Comparison of ENCODE assay signal across 18 cellular contexts in the genomic region with DNA sequence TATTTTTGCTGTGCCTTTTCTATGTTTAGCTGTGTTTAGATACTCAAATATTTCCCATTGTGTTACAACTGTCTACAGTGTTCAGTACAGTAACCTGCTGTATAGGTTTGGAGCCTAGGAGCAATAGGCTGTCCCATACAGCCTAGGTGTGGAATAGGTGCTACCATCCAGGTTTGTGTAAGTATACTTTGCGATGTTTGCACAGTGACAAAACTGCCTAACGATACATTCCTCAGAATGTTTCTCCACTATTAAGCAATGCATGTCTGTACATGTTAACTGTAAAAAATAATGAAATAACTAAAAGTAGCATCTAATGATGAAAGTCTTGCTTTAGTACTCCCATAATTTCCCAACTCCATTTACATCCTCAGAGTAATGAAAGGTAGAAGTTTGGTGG. TPM values are rescaled to one million over a fixed set of nuclear protein-coding genes. Genes with fewer than 3 reads are reported as not detected.
DNase-seq lines count a peak whose midpoint lies in the region; ATAC-seq, FAIRE-seq and TF ChIP-seq lines count a peak whose summit lies in the region.
"Had no signal": no experiment of that assay in that cellular context is flagged by ENCODE, and none has a peak within 500 bp of the region (broad histone marks: within the 10 kb centered on the region; RNA-seq: fewer than 3 reads in every experiment).

No MANE protein-coding gene starts in this region.

- ATAC-seq in IMR-90 (ENCODE audit: low read depth) (no peak), K562 (peak; percentile 36; the same call in 1 of the 3 replicates), GM21528 (IDR thresholded peaks at IDR 0.05; ENCODE audit: low FRiP score, unreplicated experiment) (no peak), heart left ventricle (no peak)

- H3K9ac ChIP-seq in IMR-90 (ENCODE audit: low read depth, low read length), result no peak overlapping the region
- no peak overlapping the region for H3K9ac ChIP-seq in K562 (ENCODE audit: insufficient read depth in 1 of 2, low read depth in 2 of 2, low read length in 2 of 2)

- no peak overlapping the region for H3K14ac ChIP-seq in IMR-90 (replicated peaks; ENCODE audit: low read depth, low read length)

- no peak overlapping the region for H3K4me3 Mint-ChIP-seq in Caco-2 (ENCODE audit: unreplicated experiment)
- H3K4me3 Mint-ChIP-seq: CD4-positive, alpha-beta T cell had no signal

- no peak overlapping the region; the same call in 1 of the 2 replicates for H4K5ac ChIP-seq in IMR-90 (ENCODE audit: low read depth, low read length)

- CTCF ChIA-PET in Caco-2 (lab: Charles Lee) (no interaction called here), IMR-90 (lab: Yijun Ruan, JAX) (no interaction called here), K562 (lab: Yijun Ruan, JAX; ENCODE audit: low intra/inter-chr PET ratio) (no interaction called here)

- no peak overlapping the region for H2BK5ac ChIP-seq in IMR-90 (ENCODE audit: low read depth, low read length, poor library complexity, severe bottlenecking)

- no peaks in the 10 kb centered on the region for H3K9me3 Mint-ChIP-seq in Caco-2 (ENCODE audit: unreplicated experiment)
- H3K9me3 Mint-ChIP-seq: CD4-positive, alpha-beta T cell had no signal

- H3K9me3 ChIP-seq in Caco-2 (no peaks in the 10 kb centered on the region), IMR-90 (ENCODE audit: control insufficient read depth, insufficient read depth, low read length) (no peaks in the 10 kb centered on the region), K562 (replicated peaks; ENCODE audit: control insufficient read depth, insufficient read depth, low read depth, low read length) (no peaks in the 10 kb centered on the region), hepatocyte (ENCODE audit: low read depth) (no peaks in the 10 kb centered on the region), heart left ventricle (peaks cover 0 to 3% (median 0%) of the 10 kb centered on the region in 12 donors)
- H3K9me3 ChIP-seq: SJSA1 had no signal

- no peak for TF ChIP-seq RAD21 in IMR-90 (IDR thresholded peaks at IDR 0.05; ENCODE audit: low read length)
- no peak for TF ChIP-seq RAD21 in K562 (CRISPR knock-in tag; conservative IDR thresholded peaks at IDR 0.05 in 1 of 2, IDR thresholded peaks at IDR 0.05 in 1 of 2)

- H3K36me3 ChIP-seq in Caco-2 (ENCODE audit: control insufficient read depth, insufficient read depth, low read length), result no peaks in the 10 kb centered on the region
- peaks cover 11% of the 10 kb centered on the region for H3K36me3 ChIP-seq in IMR-90 (ENCODE audit: control insufficient read depth, insufficient read depth, low read length)
- no peaks in the 10 kb centered on the region for H3K36me3 ChIP-seq in K562 (ENCODE audit: control insufficient read depth, insufficient read depth, low read length)
- H3K36me3 ChIP-seq in hepatocyte (replicated peaks; ENCODE audit: insufficient read depth, low read depth), result no peaks in the 10 kb centered on the region
- peaks cover 0 to 31% (median 22%) of the 10 kb centered on the region in 9 donors for H3K36me3 ChIP-seq in heart left ventricle
- H3K36me3 ChIP-seq: SJSA1 had no signal

- H3K4me2 ChIP-seq in IMR-90 (ENCODE audit: low read depth, low read length) (no peak overlapping the region), K562 (ENCODE audit: insufficient read depth, low read length) (no peak overlapping the region), hepatocyte (no peak overlapping the region)

- no peak overlapping the region for H2AK5ac ChIP-seq in IMR-90 (ENCODE audit: low read depth, low read length)

- peaks cover 4% of the 10 kb centered on the region; the same call in 1 of the 2 replicates for H3K9me1 ChIP-seq in IMR-90 (ENCODE audit: insufficient read depth, low read length)
- H3K9me1 ChIP-seq in K562 (ENCODE audit: control insufficient read depth, insufficient read depth, low read length), result no peaks in the 10 kb centered on the region

- H4K8ac ChIP-seq in IMR-90 (ENCODE audit: low read depth in 2 of 2, low read length in 2 of 2), result no peak overlapping the region

- no peaks in the 10 kb centered on the region for H3K36me3 Mint-ChIP-seq in Caco-2 (ENCODE audit: insufficient read depth, unreplicated experiment)

- H2AFZ ChIP-seq in IMR-90 (replicated peaks; ENCODE audit: low read length, poor library complexity) (no peak overlapping the region), K562 (ENCODE audit: low read depth, low read length) (peak overlapping the region; percentile 30; the same call in 1 of the 2 replicates), hepatocyte (no peak overlapping the region)

- DNase-seq in Caco-2 (peak; percentile 64 to 68), IMR-90 (no peak), K562 (ENCODE audit: extremely low read depth in 1 of 4, low spot score in 3 of 4) (no peak), hepatocyte (ENCODE audit: low spot score) (peak; percentile 26), activated gamma-delta T cell (lab: John Stamatoyannopoulos, UW) (no peak), midbrain (lab: John Stamatoyannopoulos, UW) (no peak), heart left ventricle (no peak)
- DNase-seq: CD4-positive, alpha-beta T cell; DMS153; GDM1; NCI-H1105 treated with DMSO at 0.1 percent for 48 hours; NCI-H1694; NCI-H2107; NCI-H226 had no signal

- H2AK9ac ChIP-seq in IMR-90 (replicated peaks; ENCODE audit: low read depth, low read length, poor library complexity), result no peak overlapping the region

- FAIRE-seq in K562 (lab: Jason Lieb, UNC), result no peak
- FAIRE-seq: A204.1, GM18507 had no signal

- POLR2A ChIA-PET in Caco-2 (lab: Charles Lee), result no interaction called here
- POLR2A ChIA-PET in IMR-90 (lab: Charles Lee; ENCODE audit: unreplicated experiment), result no interaction called here
- POLR2A ChIA-PET in K562 (lab: Yijun Ruan, JAX), result interaction anchor here (1.0 to 1.2 kb wide), 3 partner anchors 11 to 60 kb away, joined by 3 read pairs; no protein-coding TSS in a partner anchor

- H3K4me3 ChIP-seq in Caco-2 (ENCODE audit: low read depth, low read length), result no peak overlapping the region
- no peak overlapping the region for H3K4me3 ChIP-seq in IMR-90 (ENCODE audit: insufficient read depth, low read depth, low read length)
- no peak overlapping the region for H3K4me3 ChIP-seq in K562
- no peak overlapping the region for H3K4me3 ChIP-seq in hepatocyte
- H3K4me3 ChIP-seq in heart left ventricle, result no peak overlapping the region
- H3K4me3 ChIP-seq: SJSA1 had no signal

- H3K4me1 ChIP-seq in Caco-2, result peaks cover 13% of the 10 kb centered on the region
- H3K4me1 ChIP-seq in IMR-90 (ENCODE audit: control insufficient read depth, insufficient read depth, low read length), result no peaks in the 10 kb centered on the region
- peaks cover 0 to 5% of the 10 kb centered on the region in 2 experiments; a peak in 3 of 5 replicates for H3K4me1 ChIP-seq in K562 (replicated peaks in 1 of 2; ENCODE audit: control insufficient read depth in 2 of 2, insufficient read depth in 2 of 2, low read length in 2 of 2)
- no peaks in the 10 kb centered on the region for H3K4me1 ChIP-seq in hepatocyte (ENCODE audit: insufficient read depth)
- no peaks in the 10 kb centered on the region for H3K4me1 ChIP-seq in heart left ventricle
- H3K4me1 ChIP-seq: SJSA1 had no signal

- in situ Hi-C loops in IMR-90 (cut with MboI; ENCODE audit: low sequenced_read_pairs) (no loop called here), K562 (cut with MboI) (no loop called here)

- intact Hi-C loops in Caco-2 (cut with micrococcal nuclease; ENCODE audit: unreplicated experiment) (no loop called here), IMR-90 (cut with micrococcal nuclease) (no loop called here), K562 (cut with micrococcal nuclease) (no loop called here), heart left ventricle (cut with DNase I) (no loop called here)

- dilution Hi-C loops in IMR-90 (cut with HindIII; ENCODE audit: low sequenced_read_pairs, unreplicated experiment), result no loop called here

- no CpG with 5 or more reads among the region's 2 CpGs for WGBS in IMR-90 (ENCODE audit: extremely low coverage in 2 of 2, insufficient read length in 1 of 2), 2 experiments
- WGBS in K562 (ENCODE audit: insufficient coverage, low coverage, missing lambda C conversion rate), result 85% methylated on average over 2 of the region's 2 CpGs
- 78% methylated on average over 2 of the region's 2 CpGs for WGBS in hepatocyte (ENCODE audit: low lambda C conversion rate, missing lambda C conversion rate)
- 94 to 100% (median 96%) methylated on average over 2 of the region's 2 CpGs for WGBS in heart left ventricle, 4 donors

- H3K27ac Mint-ChIP-seq in Caco-2 (ENCODE audit: unreplicated experiment), result no peak overlapping the region
- H3K27ac Mint-ChIP-seq: CD4-positive, alpha-beta T cell had no signal

- BruUV-seq in Caco-2 (replicated peaks; lab: Mats Ljungman, UMichigan) (no TSS peak), IMR-90 (replicated peaks; lab: Mats Ljungman, UMichigan) (no TSS peak), K562 (replicated peaks; lab: Mats Ljungman, UMichigan) (no TSS peak)

- H3K79me1 ChIP-seq in IMR-90 (ENCODE audit: low read depth in 1 of 2, low read length in 2 of 2), result no peaks in the 10 kb centered on the region

- H3K27me3 ChIP-seq in Caco-2 (replicated peaks; ENCODE audit: control insufficient read depth, insufficient read depth, low read length) (no peaks in the 10 kb centered on the region), IMR-90 (ENCODE audit: control insufficient read depth, insufficient read depth, low read length) (no peaks in the 10 kb centered on the region), K562 (ENCODE audit: control insufficient read depth in 2 of 2, insufficient read depth in 2 of 2, low read length in 2 of 2) (no peaks in the 10 kb centered on the region), hepatocyte (no peaks in the 10 kb centered on the region), heart left ventricle (no peaks in the 10 kb centered on the region)
- H3K27me3 ChIP-seq: SJSA1 had no signal

- no peak overlapping the region for H3K27ac ChIP-seq in IMR-90 (ENCODE audit: insufficient read depth, low read length)
- no peak overlapping the region for H3K27ac ChIP-seq in K562 (ENCODE audit: extremely low read depth, low read depth, low read length)
- H3K27ac ChIP-seq in hepatocyte, result peak overlapping the region; percentile 39
- no peak overlapping the region for H3K27ac ChIP-seq in heart left ventricle
- H3K27ac ChIP-seq: SJSA1 had no signal

- peaks cover 6% of the 10 kb centered on the region for H3K4me1 Mint-ChIP-seq in Caco-2 (ENCODE audit: low read depth, unreplicated experiment)

- no peak overlapping the region for H2BK20ac ChIP-seq in IMR-90 (ENCODE audit: low read depth, low read length)

- no peak overlapping the region for H3K4ac ChIP-seq in IMR-90 (ENCODE audit: low read depth, low read length)

- H3K79me2 ChIP-seq in K562 (ENCODE audit: control insufficient read depth, insufficient read depth, low read length) (no peaks in the 10 kb centered on the region), hepatocyte (no peaks in the 10 kb centered on the region)

- no peak overlapping the region for H2BK15ac ChIP-seq in IMR-90 (ENCODE audit: low read depth, low read length)

- H3K18ac ChIP-seq in IMR-90 (ENCODE audit: low read depth, low read length), result peak overlapping the region; percentile 61; the same call in 1 of the 2 replicates

- no peak overlapping the region for H2BK120ac ChIP-seq in IMR-90 (ENCODE audit: low read depth, low read length)

- H3K9me2 ChIP-seq in hepatocyte (replicated peaks; ENCODE audit: insufficient read depth), result no peaks in the 10 kb centered on the region

- TF ChIP-seq POLR2A in IMR-90 (IDR thresholded peaks at IDR 0.05; ENCODE audit: low read depth, low read length) (no peak), K562 (conservative IDR thresholded peaks at IDR 0.05) (no peak), heart left ventricle (IDR thresholded peaks at IDR 0.05) (no peak)

- no peak overlapping the region for H4K91ac ChIP-seq in IMR-90 (ENCODE audit: insufficient read depth, low read depth, low read length)

- H3K23ac ChIP-seq in IMR-90 (ENCODE audit: low read depth, low read length), result no peak overlapping the region

- TF ChIP-seq EP300 in K562 (IDR thresholded peaks at IDR 0.05; ENCODE audit: low read length), result no peak

- H4K20me1 ChIP-seq in IMR-90 (ENCODE audit: insufficient read depth, low read length), result no peaks in the 10 kb centered on the region
- H4K20me1 ChIP-seq in K562 (replicated peaks; ENCODE audit: control insufficient read depth, insufficient read depth, low read length), result no peaks in the 10 kb centered on the region
- no peaks in the 10 kb centered on the region for H4K20me1 ChIP-seq in hepatocyte (ENCODE audit: insufficient read depth, poor library complexity, severe bottlenecking)

- no peaks in the 10 kb centered on the region for H3K27me3 Mint-ChIP-seq in Caco-2 (ENCODE audit: insufficient read depth, unreplicated experiment)
- H3K27me3 Mint-ChIP-seq: CD4-positive, alpha-beta T cell had no signal

- H3K56ac ChIP-seq in IMR-90 (ENCODE audit: extremely low read depth, insufficient read depth, low read length), result no peak overlapping the region

- TF ChIP-seq CTCF in Caco-2 (IDR thresholded peaks at IDR 0.05; ENCODE audit: insufficient read depth in 1 of 2, low read depth in 1 of 2, low read length in 1 of 2, severe bottlenecking in 1 of 2, unreplicated experiment in 1 of 2), result no peak
- no peak for TF ChIP-seq CTCF in IMR-90 (conservative IDR thresholded peaks at IDR 0.05; ENCODE audit: low read depth, low read length)
- no peak for TF ChIP-seq CTCF in K562 (IDR thresholded peaks at IDR 0.05 in 2 of 3, conservative IDR thresholded peaks at IDR 0.05 in 1 of 3; ENCODE audit: insufficient read depth in 2 of 3, low read depth in 1 of 3, low read length in 3 of 3)
- TF ChIP-seq CTCF in hepatocyte (IDR thresholded peaks at IDR 0.05; ENCODE audit: poor library complexity), result no peak
- no peak for TF ChIP-seq CTCF in heart left ventricle (IDR thresholded peaks at IDR 0.05)

RNA-seq across cellular contexts. Expression of a gene that starts 46.0 kb away (rescaled TPM):
- total RNA-seq in Caco-2 (2022) (6.8 and 7.4 TPM in 2 replicates), IMR-90 (2012; rRNA removed) (15.6 and 16.9 TPM in 2 replicates), K562 (2014; rRNA removed) (2.2 and 2.8 TPM in 2 replicates), K562 (2014; rRNA removed; fragmentation: Illumina TruSeq; extraction: Trizol) (3.5 and 4.4 TPM in 2 replicates), K562 (2015; rRNA removed; fragmentation: Illumina TruSeq; extraction: Trizol) (2.9 and 3.6 TPM in 2 replicates), K562 (2021) (2.6 and 4.2 TPM in 2 replicates), hepatocyte (10.9 and 15.2 TPM in 2 replicates), heart left ventricle (1 to 10 TPM; 3.7 to 7.0 (median 5.5) TPM)
- polyA plus RNA-seq in IMR-90 (2012; rRNA removed) (6.7 and 7.7 TPM in 2 replicates), K562 (2011; rRNA removed) (4.8 and 6.2 TPM in 2 replicates), K562 (2014; fragmentation: Illumina TruSeq; extraction: Trizol) (3.1 and 3.3 TPM in 2 replicates), K562 (2014; fragmentation: Nextera tagmentation; extraction: Ambion mirVana) (1 to 10 TPM; 1.8 to 2.0 TPM), K562 (2014; rRNA removed) (2.2 and 3.4 TPM in 2 replicates), hepatocyte (4.9 and 10.5 TPM in 2 replicates), heart left ventricle (1 to 10 TPM; 1.5 to 5.6 TPM)
- polyA plus RNA-seq in IMR-90 (2012; cell fraction: cytosol; rRNA removed), result 1.6 and 1.7 TPM in 2 replicates
- 2.2 and 13.6 TPM in 2 replicates for polyA plus RNA-seq in IMR-90 (2012; cell fraction: nucleus; rRNA removed; ENCODE audit: low replicate concordance)
- 4.6 and 10.9 TPM in 2 replicates for total RNA-seq in K562 (2011; cell fraction: chromatin; rRNA removed; ENCODE audit: low replicate concordance)
- 2.8 and 3.8 TPM in 2 replicates for total RNA-seq in K562 (2011; cell fraction: nucleolus; rRNA removed)
- 5.1 and 11.2 TPM in 2 replicates for total RNA-seq in K562 (2011; cell fraction: nucleoplasm; rRNA removed)
- polyA plus RNA-seq in K562 (2011; cell fraction: cytosol; rRNA removed), result 1.7 and 3.1 TPM in 2 replicates
- polyA plus RNA-seq in K562 (2011; cell fraction: nucleus; rRNA removed), result 4.4 and 5.3 TPM in 2 replicates
- polyA plus RNA-seq in K562 (2012), result 2.8 and 3.8 TPM in 2 replicates
- 6.8 and 7.7 TPM in 2 replicates for polyA minus RNA-seq in K562 (2011; rRNA and poly(A)+ RNA removed)
- polyA minus RNA-seq in K562 (2011; cell fraction: cytosol; rRNA and poly(A)+ RNA removed), result 2.6 and 2.9 TPM in 2 replicates
- polyA minus RNA-seq in K562 (2011; cell fraction: nucleus; rRNA and poly(A)+ RNA removed), result 3.4 and 5.3 TPM in 2 replicates

RNA-seq across cellular contexts. Expression of a gene that starts 46.1 kb away (rescaled TPM):
- total RNA-seq in Caco-2 (2022), result 17.8 and 18.1 TPM in 2 replicates
- total RNA-seq in IMR-90 (2012; rRNA removed), result 3.9 and 6.1 TPM in 2 replicates
- polyA plus RNA-seq in IMR-90 (2012; rRNA removed), result 8.4 and 8.5 TPM in 2 replicates
- polyA plus RNA-seq in IMR-90 (2012; cell fraction: cytosol; rRNA removed), result 1.2 and 3.1 TPM in 2 replicates
- 0.39 and 3.2 TPM in 2 replicates for polyA plus RNA-seq in IMR-90 (2012; cell fraction: nucleus; rRNA removed; ENCODE audit: low replicate concordance)
- total RNA-seq in K562 (2011; cell fraction: chromatin; rRNA removed; ENCODE audit: low replicate concordance), result 1.4 and 4.6 TPM in 2 replicates
- total RNA-seq in K562 (2011; cell fraction: nucleolus; rRNA removed), result 0.67 and 1.1 TPM in 2 replicates
- 1.6 and 5.2 TPM in 2 replicates for total RNA-seq in K562 (2011; cell fraction: nucleoplasm; rRNA removed)
- 4.0 and 4.3 TPM in 2 replicates for total RNA-seq in K562 (2014; rRNA removed)
- total RNA-seq in K562 (2014; rRNA removed; fragmentation: Illumina TruSeq; extraction: Trizol), result 28.8 and 33.6 TPM in 2 replicates
- total RNA-seq in K562 (2015; rRNA removed; fragmentation: Illumina TruSeq; extraction: Trizol), result 22.5 and 24.1 TPM in 2 replicates
- 27.2 and 30.1 TPM in 2 replicates for total RNA-seq in K562 (2021)
- polyA plus RNA-seq in K562 (2011; rRNA removed), result 17.2 and 24.9 TPM in 2 replicates
- 2.9 and 5.0 TPM in 2 replicates for polyA plus RNA-seq in K562 (2011; cell fraction: cytosol; rRNA removed)
- 1.6 and 3.1 TPM in 2 replicates for polyA plus RNA-seq in K562 (2011; cell fraction: nucleus; rRNA removed)
- polyA plus RNA-seq in K562 (2012), result 14.6 and 23.1 TPM in 2 replicates
- polyA plus RNA-seq in K562 (2014; fragmentation: Illumina TruSeq; extraction: Trizol), result 15.2 and 15.8 TPM in 2 replicates
- polyA plus RNA-seq in K562 (2014; fragmentation: Nextera tagmentation; extraction: Ambion mirVana), result 10 to 100 TPM; 48.8 to 58.4 TPM
- polyA plus RNA-seq in K562 (2014; rRNA removed), result 14.9 and 19.1 TPM in 2 replicates
- 6.6 and 7.4 TPM in 2 replicates for polyA minus RNA-seq in K562 (2011; rRNA and poly(A)+ RNA removed)
- polyA minus RNA-seq in K562 (2011; cell fraction: cytosol; rRNA and poly(A)+ RNA removed), result 0.46 and 1.5 TPM in 2 replicates
- polyA minus RNA-seq in K562 (2011; cell fraction: nucleus; rRNA and poly(A)+ RNA removed), result 0.54 and 0.78 TPM in 2 replicates
- total RNA-seq in hepatocyte, result 4.9 and 6.4 TPM in 2 replicates
- polyA plus RNA-seq in hepatocyte, result 34.6 and 38.6 TPM in 2 replicates
- total RNA-seq in heart left ventricle, result 10 to 100 TPM in 7 of 9 donors, 1 to 10 TPM in 2; 2.6 to 32.0 (median 25.8) TPM
- 1 to 10 TPM; 4.4 to 6.4 TPM for polyA plus RNA-seq in heart left ventricle

Comparison
In these comparisons a context has a peak if more than half of its experiments do, and no peak if none do; other contexts are left out.
1. DNase-seq: peak in Caco-2 (2 of 2) and hepatocyte (single experiment); none in IMR-90 (single experiment), K562 (0 of 4), activated gamma-delta T cell (single experiment), midbrain (single experiment) and heart left ventricle (0 of 5).